Comparison of ENCODE assay signal across 26 cellular contexts in genomic region chr7:34298492-34298891, GRCh38.
"Had no signal": no experiment of that assay in that cellular context is flagged by ENCODE, and none has a peak within 500 bp of the region (broad histone marks: within the 10 kb centered on the region; RNA-seq: fewer than 3 reads in every experiment).

No MANE protein-coding gene starts in this region.

- H3K9me3 ChIP-seq: stomach, thyroid gland, upper lobe of right lung had no signal

- H3K4me1 Mint-ChIP-seq: activated CD8-positive, alpha-beta memory T cell treated with anti-CD3 and anti-CD28 coated beads, Interleukin-2, amount 10 ng/mL, durations not matched to agents 7 days and 5 days; activated naive CD4-positive, alpha-beta T cell treated with anti-CD3 and anti-CD28 coated beads, Interleukin-2, amount 50 U/mL, for 24 hours; natural killer cell; stimulated activated naive B cell treated with anti-CD40 and anti-IgM and Interleukin-4, amounts not matched to agents 10 μg/mL and 1 μg/mL and 100 μg/mL, for 72 hours had no signal

- H3K9ac ChIP-seq: neural progenitor cell had no signal

- H3K4me1 ChIP-seq: stomach, thyroid gland, upper lobe of right lung had no signal

- H3K9me3 Mint-ChIP-seq: activated CD8-positive, alpha-beta T cell treated with anti-CD3 and anti-CD28 coated beads for 36 hours; activated T-helper 2 cell treated with anti-CD3 and anti-CD28 coated beads, Interferon-gamma antibody, Interleukin-2, Interleukin-4, amounts not matched to agents 10 μg/mL and 5 μg/mL and 100 μg/mL, durations not matched to agents 14 hours and 24 hours and 36 hours; neural progenitor cell; T-helper 2 cell treated with Interferon-gamma antibody and Interleukin-4, amounts not matched to agents 5 μg/mL and 100 μg/mL, for 36 hours had no signal

- DNase-seq: activated CD4-positive, alpha-beta T cell treated with anti-CD3 and anti-CD28 coated beads, Interleukin-2, amount 50 U/mL, for 1 hour; activated CD4-positive, CD25-positive, alpha-beta regulatory T cell treated with anti-CD3 and anti-CD28 coated beads, Interleukin-2, amount 50 U/mL, for 72 hours; activated CD8-positive, alpha-beta memory T cell treated with anti-CD3 and anti-CD28 coated beads, Interleukin-2, amount 10 ng/mL, durations not matched to agents 7 days and 5 days; activated CD8-positive, alpha-beta T cell treated with anti-CD3 and anti-CD28 coated beads for 36 hours; activated T-cell treated with anti-CD3 and anti-CD28 coated beads, Interleukin-2, amount 50 U/mL, for 48 hours; anterior cingulate cortex; central memory CD4-positive, alpha-beta T cell; effector CD4-positive, alpha-beta T cell; foreskin fibroblast; head of caudate nucleus; hippocampal formation; natural killer cell; posterior cingulate gyrus; right cardiac atrium; stimulated activated CD4-positive, alpha-beta T cell treated with anti-CD3 and anti-CD28 coated beads, Interleukin-15, amount 100 ng/mL, for 24 hours; stimulated activated CD4-positive, alpha-beta T cell treated with anti-CD3 and anti-CD28 coated beads, Interleukin-2, amount 100 ng/mL, for 24 hours; stimulated activated naive B cell treated with anti-CD40 and anti-IgM and Interleukin-4, amounts not matched to agents 10 μg/mL and 1 μg/mL and 100 μg/mL, for 72 hours; stomach; T-helper 1 cell; thyroid gland; upper lobe of right lung had no signal

- H3K36me3 ChIP-seq: neural progenitor cell, stomach, thyroid gland, upper lobe of right lung had no signal

- H3K27me3 ChIP-seq: neural progenitor cell, stomach, thyroid gland, upper lobe of right lung had no signal

- H3K36me3 Mint-ChIP-seq: activated CD8-positive, alpha-beta memory T cell treated with anti-CD3 and anti-CD28 coated beads, Interleukin-2, amount 10 ng/mL, durations not matched to agents 7 days and 5 days; activated naive CD4-positive, alpha-beta T cell treated with anti-CD3 and anti-CD28 coated beads, Interleukin-2, amount 50 U/mL, for 24 hours; natural killer cell; neural progenitor cell; stimulated activated naive B cell treated with anti-CD40 and anti-IgM and Interleukin-4, amounts not matched to agents 10 μg/mL and 1 μg/mL and 100 μg/mL, for 72 hours had no signal

- H3K4me3 ChIP-seq: neural progenitor cell, stomach, thyroid gland, upper lobe of right lung had no signal

- H3K27ac ChIP-seq: neural progenitor cell, stomach, thyroid gland, upper lobe of right lung had no signal

- H3K27ac Mint-ChIP-seq: activated CD8-positive, alpha-beta memory T cell treated with anti-CD3 and anti-CD28 coated beads, Interleukin-2, amount 10 ng/mL, durations not matched to agents 7 days and 5 days; activated CD8-positive, alpha-beta T cell treated with anti-CD3 and anti-CD28 coated beads for 36 hours; activated naive CD4-positive, alpha-beta T cell treated with anti-CD3 and anti-CD28 coated beads, Interleukin-2, amount 50 U/mL, for 24 hours; activated T-helper 2 cell treated with anti-CD3 and anti-CD28 coated beads, Interferon-gamma antibody, Interleukin-2, Interleukin-4, amounts not matched to agents 10 μg/mL and 5 μg/mL and 100 μg/mL, durations not matched to agents 14 hours and 24 hours and 36 hours; dendritic cell treated with granulocyte-macrophage colony-stimulating factor and Interleukin-4, amounts not matched to agents 40 ng/mL and 50 ng/mL, for 4 days; natural killer cell; neural progenitor cell; stimulated activated naive B cell treated with anti-CD40 and anti-IgM and Interleukin-4, amounts not matched to agents 10 μg/mL and 1 μg/mL and 100 μg/mL, for 72 hours; T-helper 2 cell treated with Interferon-gamma antibody and Interleukin-4, amounts not matched to agents 5 μg/mL and 100 μg/mL, for 36 hours had no signal

- H2AFZ ChIP-seq: neural progenitor cell had no signal

- H3K27me3 Mint-ChIP-seq: activated CD8-positive, alpha-beta memory T cell treated with anti-CD3 and anti-CD28 coated beads, Interleukin-2, amount 10 ng/mL, durations not matched to agents 7 days and 5 days; activated CD8-positive, alpha-beta T cell treated with anti-CD3 and anti-CD28 coated beads for 36 hours; activated naive CD4-positive, alpha-beta T cell treated with anti-CD3 and anti-CD28 coated beads, Interleukin-2, amount 50 U/mL, for 24 hours; dendritic cell treated with granulocyte-macrophage colony-stimulating factor and Interleukin-4, amounts not matched to agents 40 ng/mL and 50 ng/mL, for 4 days; stimulated activated naive B cell treated with anti-CD40 and anti-IgM and Interleukin-4, amounts not matched to agents 10 μg/mL and 1 μg/mL and 100 μg/mL, for 72 hours had no signal

- H3K4me3 Mint-ChIP-seq: activated CD8-positive, alpha-beta memory T cell treated with anti-CD3 and anti-CD28 coated beads, Interleukin-2, amount 10 ng/mL, durations not matched to agents 7 days and 5 days; activated CD8-positive, alpha-beta T cell treated with anti-CD3 and anti-CD28 coated beads for 36 hours; activated naive CD4-positive, alpha-beta T cell treated with anti-CD3 and anti-CD28 coated beads, Interleukin-2, amount 50 U/mL, for 24 hours; dendritic cell treated with granulocyte-macrophage colony-stimulating factor and Interleukin-4, amounts not matched to agents 40 ng/mL and 50 ng/mL, for 4 days; natural killer cell; neural progenitor cell; stimulated activated naive B cell treated with anti-CD40 and anti-IgM and Interleukin-4, amounts not matched to agents 10 μg/mL and 1 μg/mL and 100 μg/mL, for 72 hours; T-helper 2 cell treated with Interferon-gamma antibody and Interleukin-4, amounts not matched to agents 5 μg/mL and 100 μg/mL, for 36 hours had no signal

- H3K4me2 ChIP-seq: neural progenitor cell had no signal

- ATAC-seq: activated CD8-positive, alpha-beta memory T cell treated with anti-CD3 and anti-CD28 coated beads, Interleukin-2, amount 10 ng/mL, durations not matched to agents 7 days and 5 days; activated CD8-positive, alpha-beta T cell treated with anti-CD3 and anti-CD28 coated beads for 36 hours; natural killer cell; right cardiac atrium; stimulated activated naive B cell treated with anti-CD40 and anti-IgM and Interleukin-4, amounts not matched to agents 10 μg/mL and 1 μg/mL and 100 μg/mL, for 72 hours; upper lobe of right lung had no signal
